In the genomic region with DNA sequence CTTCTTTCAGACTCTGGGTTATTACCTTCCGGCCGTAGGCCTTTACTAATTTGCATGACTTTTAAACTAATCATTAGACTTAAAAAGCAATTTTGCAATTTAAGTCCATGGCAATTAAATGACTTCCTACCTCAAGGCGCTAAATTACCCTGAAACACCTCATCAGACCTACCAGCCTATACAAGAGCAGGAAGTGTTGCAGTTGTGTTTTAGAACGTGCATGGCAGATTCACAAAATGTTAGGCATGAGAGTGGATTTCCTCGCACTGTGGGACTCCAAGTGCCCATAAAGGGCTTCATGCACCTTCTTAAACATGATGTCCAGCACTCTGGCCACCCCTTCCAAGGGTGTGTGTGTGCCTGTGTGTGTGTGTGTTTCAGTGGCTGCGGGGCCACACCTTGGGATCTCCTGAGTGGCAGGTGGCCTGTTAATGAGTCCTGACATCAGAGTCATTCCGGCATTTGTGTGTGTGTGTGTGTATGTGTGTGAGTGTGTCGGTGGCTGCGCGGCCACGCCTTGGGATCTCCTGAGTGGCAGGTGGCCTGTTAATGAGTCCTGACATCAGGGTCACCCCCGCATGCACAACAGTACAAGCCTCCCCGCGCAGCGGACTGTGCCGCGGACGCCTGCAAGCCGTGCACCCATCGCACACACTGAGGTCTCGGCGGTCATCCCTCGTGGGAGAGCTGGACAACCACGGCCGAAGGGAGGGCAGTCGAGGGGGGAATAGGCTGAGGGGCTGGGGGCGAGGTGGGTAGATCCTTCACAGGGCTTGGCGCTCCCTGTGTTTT, we compare ENCODE assay signal across 1 cellular context.
TF ChIP-seq lines count a peak whose summit lies in the region.

No MANE protein-coding gene starts in this region.

TF ChIP-seq in HEK293, 187 proteins besides CTCF, POLR2A, EP300 and RAD21 (continued from another document and continues in another):
- TF ChIP-seq, protein P1, sequence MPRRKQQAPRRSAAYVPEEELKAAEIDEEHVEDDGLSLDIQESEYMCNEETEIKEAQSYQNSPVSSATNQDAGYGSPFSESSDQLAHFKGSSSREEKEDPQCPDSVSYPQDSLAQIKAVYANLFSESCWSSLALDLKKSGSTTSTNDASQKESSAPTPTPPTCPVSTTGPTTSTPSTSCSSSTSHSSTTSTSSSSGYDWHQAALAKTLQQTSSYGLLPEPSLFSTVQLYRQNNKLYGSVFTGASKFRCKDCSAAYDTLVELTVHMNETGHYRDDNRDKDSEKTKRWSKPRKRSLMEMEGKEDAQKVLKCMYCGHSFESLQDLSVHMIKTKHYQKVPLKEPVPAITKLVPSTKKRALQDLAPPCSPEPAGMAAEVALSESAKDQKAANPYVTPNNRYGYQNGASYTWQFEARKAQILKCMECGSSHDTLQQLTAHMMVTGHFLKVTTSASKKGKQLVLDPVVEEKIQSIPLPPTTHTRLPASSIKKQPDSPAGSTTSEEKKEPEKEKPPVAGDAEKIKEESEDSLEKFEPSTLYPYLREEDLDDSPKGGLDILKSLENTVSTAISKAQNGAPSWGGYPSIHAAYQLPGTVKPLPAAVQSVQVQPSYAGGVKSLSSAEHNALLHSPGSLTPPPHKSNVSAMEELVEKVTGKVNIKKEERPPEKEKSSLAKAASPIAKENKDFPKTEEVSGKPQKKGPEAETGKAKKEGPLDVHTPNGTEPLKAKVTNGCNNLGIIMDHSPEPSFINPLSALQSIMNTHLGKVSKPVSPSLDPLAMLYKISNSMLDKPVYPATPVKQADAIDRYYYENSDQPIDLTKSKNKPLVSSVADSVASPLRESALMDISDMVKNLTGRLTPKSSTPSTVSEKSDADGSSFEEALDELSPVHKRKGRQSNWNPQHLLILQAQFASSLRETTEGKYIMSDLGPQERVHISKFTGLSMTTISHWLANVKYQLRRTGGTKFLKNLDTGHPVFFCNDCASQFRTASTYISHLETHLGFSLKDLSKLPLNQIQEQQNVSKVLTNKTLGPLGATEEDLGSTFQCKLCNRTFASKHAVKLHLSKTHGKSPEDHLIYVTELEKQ (tag by site-specific recombination; IDR thresholded peaks at IDR 0.05; ENCODE audit: borderline replicate concordance): 0 out of 2 replicates have a peak, but pooled peaks have one; percentile 51
- TF ChIP-seq ZNF23 (tag by site-specific recombination; IDR thresholded peaks at IDR 0.05; ENCODE audit: borderline replicate concordance) (no peak), GLIS1 (tag by site-specific recombination; IDR thresholded peaks at IDR 0.05) (peak; percentile 73; the same call in 1 of the 2 replicates), ZSCAN16 (tag by site-specific recombination; IDR thresholded peaks at IDR 0.05) (no peak), ZBTB21 (tag by site-specific recombination; IDR thresholded peaks at IDR 0.05) (peak; percentile 74), ZBTB1 (tag by site-specific recombination; IDR thresholded peaks at IDR 0.05) (no peak), ZNF843 (tag by site-specific recombination; IDR thresholded peaks at IDR 0.05) (0 out of 2 replicates have a peak, but pooled peaks have one; percentile 55), ZNF692 (tag by site-specific recombination; IDR thresholded peaks at IDR 0.05) (peak; percentile 43; the same call in 1 of the 2 replicates), KLF16 (tag by site-specific recombination; IDR thresholded peaks at IDR 0.05) (peak; percentile 32; the same call in 1 of the 2 replicates), KLF8 (tag by site-specific recombination; IDR thresholded peaks at IDR 0.05) (no peak; the same call in none of the 2 replicates), ZNF837 (tag by site-specific recombination; IDR thresholded peaks at IDR 0.05) (no peak), ZNF658 (tag by site-specific recombination; IDR thresholded peaks at IDR 0.05) (no peak), PRDM2 (tag by site-specific recombination; IDR thresholded peaks at IDR 0.05; ENCODE audit: borderline replicate concordance) (peak; percentile 36; the same call in 1 of the 2 replicates), KLF9 (tag by site-specific recombination; IDR thresholded peaks at IDR 0.05; ENCODE audit: low read depth) (peak; percentile 23; the same call in 1 of the 2 replicates), KLF10 (tag by site-specific recombination; IDR thresholded peaks at IDR 0.05) (no peak), ZNF488 (tag by site-specific recombination; IDR thresholded peaks at IDR 0.05) (no peak), ZNF223 (tag by site-specific recombination; IDR thresholded peaks at IDR 0.05) (no peak), GLIS2 (tag by site-specific recombination; IDR thresholded peaks at IDR 0.05) (peak; percentile 80), ZNF670 (tag by site-specific recombination; IDR thresholded peaks at IDR 0.05; ENCODE audit: low read depth) (no peak), ZNF776 (tag by site-specific recombination; IDR thresholded peaks at IDR 0.05; ENCODE audit: borderline replicate concordance) (no peak), MYNN (tag by site-specific recombination; IDR thresholded peaks at IDR 0.05; ENCODE audit: borderline replicate concordance) (no peak), ZNF274 (IDR thresholded peaks at IDR 0.05; ENCODE audit: low read length) (no peak), ZNF274 (tag by site-specific recombination; IDR thresholded peaks at IDR 0.05; ENCODE audit: borderline replicate concordance) (no peak), ZNF626 (tag by site-specific recombination; IDR thresholded peaks at IDR 0.05) (no peak), ZNF311 (tag by site-specific recombination; IDR thresholded peaks at IDR 0.05; ENCODE audit: borderline replicate concordance) (no peak)
- TF ChIP-seq, protein P2, sequence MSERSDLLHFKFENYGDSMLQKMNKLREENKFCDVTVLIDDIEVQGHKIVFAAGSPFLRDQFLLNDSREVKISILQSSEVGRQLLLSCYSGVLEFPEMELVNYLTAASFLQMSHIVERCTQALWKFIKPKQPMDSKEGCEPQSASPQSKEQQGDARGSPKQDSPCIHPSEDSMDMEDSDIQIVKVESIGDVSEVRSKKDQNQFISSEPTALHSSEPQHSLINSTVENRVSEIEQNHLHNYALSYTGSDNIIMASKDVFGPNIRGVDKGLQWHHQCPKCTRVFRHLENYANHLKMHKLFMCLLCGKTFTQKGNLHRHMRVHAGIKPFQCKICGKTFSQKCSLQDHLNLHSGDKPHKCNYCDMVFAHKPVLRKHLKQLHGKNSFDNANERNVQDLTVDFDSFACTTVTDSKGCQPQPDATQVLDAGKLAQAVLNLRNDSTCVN (tag by site-specific recombination; optimal IDR thresholded peaks at IDR 0.05): no peak
- TF ChIP-seq, protein P3, sequence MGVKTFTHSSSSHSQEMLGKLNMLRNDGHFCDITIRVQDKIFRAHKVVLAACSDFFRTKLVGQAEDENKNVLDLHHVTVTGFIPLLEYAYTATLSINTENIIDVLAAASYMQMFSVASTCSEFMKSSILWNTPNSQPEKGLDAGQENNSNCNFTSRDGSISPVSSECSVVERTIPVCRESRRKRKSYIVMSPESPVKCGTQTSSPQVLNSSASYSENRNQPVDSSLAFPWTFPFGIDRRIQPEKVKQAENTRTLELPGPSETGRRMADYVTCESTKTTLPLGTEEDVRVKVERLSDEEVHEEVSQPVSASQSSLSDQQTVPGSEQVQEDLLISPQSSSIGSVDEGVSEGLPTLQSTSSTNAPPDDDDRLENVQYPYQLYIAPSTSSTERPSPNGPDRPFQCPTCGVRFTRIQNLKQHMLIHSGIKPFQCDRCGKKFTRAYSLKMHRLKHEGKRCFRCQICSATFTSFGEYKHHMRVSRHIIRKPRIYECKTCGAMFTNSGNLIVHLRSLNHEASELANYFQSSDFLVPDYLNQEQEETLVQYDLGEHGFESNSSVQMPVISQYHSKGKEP (tag by site-specific recombination; IDR thresholded peaks at IDR 0.05): no peak
- TF ChIP-seq, protein P4, sequence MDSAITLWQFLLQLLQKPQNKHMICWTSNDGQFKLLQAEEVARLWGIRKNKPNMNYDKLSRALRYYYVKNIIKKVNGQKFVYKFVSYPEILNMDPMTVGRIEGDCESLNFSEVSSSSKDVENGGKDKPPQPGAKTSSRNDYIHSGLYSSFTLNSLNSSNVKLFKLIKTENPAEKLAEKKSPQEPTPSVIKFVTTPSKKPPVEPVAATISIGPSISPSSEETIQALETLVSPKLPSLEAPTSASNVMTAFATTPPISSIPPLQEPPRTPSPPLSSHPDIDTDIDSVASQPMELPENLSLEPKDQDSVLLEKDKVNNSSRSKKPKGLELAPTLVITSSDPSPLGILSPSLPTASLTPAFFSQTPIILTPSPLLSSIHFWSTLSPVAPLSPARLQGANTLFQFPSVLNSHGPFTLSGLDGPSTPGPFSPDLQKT (IDR thresholded peaks at IDR 0.05; ENCODE audit: borderline replicate concordance, low read depth, low read length): no peak
- TF ChIP-seq, protein P5, sequence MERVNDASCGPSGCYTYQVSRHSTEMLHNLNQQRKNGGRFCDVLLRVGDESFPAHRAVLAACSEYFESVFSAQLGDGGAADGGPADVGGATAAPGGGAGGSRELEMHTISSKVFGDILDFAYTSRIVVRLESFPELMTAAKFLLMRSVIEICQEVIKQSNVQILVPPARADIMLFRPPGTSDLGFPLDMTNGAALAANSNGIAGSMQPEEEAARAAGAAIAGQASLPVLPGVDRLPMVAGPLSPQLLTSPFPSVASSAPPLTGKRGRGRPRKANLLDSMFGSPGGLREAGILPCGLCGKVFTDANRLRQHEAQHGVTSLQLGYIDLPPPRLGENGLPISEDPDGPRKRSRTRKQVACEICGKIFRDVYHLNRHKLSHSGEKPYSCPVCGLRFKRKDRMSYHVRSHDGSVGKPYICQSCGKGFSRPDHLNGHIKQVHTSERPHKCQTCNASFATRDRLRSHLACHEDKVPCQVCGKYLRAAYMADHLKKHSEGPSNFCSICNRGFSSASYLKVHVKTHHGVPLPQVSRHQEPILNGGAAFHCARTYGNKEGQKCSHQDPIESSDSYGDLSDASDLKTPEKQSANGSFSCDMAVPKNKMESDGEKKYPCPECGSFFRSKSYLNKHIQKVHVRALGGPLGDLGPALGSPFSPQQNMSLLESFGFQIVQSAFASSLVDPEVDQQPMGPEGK (tag by site-specific recombination; IDR thresholded peaks at IDR 0.05): peak; percentile 17
- TF ChIP-seq, protein P6, sequence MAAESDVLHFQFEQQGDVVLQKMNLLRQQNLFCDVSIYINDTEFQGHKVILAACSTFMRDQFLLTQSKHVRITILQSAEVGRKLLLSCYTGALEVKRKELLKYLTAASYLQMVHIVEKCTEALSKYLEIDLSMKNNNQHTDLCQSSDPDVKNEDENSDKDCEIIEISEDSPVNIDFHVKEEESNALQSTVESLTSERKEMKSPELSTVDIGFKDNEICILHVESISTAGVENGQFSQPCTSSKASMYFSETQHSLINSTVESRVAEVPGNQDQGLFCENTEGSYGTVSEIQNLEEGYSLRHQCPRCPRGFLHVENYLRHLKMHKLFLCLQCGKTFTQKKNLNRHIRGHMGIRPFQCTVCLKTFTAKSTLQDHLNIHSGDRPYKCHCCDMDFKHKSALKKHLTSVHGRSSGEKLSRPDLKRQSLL (tag by site-specific recombination; IDR thresholded peaks at IDR 0.05): no peak
